25 cellular contexts compared by ENCODE assay signal in the genomic region with DNA sequence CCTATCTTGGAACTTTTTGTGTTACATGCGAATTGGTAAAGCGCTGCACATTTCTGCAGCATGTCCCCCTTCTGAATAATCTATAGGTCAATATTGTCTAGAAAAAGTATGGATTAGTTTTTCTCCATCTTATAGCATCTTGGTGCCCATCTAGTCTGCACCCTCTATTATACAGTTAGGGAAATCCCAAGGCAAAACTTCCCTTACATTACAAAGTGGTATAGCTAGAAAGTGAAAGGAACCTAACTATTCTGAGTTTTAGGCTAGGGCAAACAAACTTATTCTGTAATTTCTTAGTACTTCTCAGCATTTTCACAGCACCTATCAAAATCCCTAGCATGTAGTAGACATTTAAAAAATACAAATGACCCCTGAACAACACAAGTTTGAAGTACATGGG.
"Had no signal": no experiment of that assay in that cellular context is flagged by ENCODE, and none has a peak within 500 bp of the region (broad histone marks: within the 10 kb centered on the region; RNA-seq: fewer than 3 reads in every experiment).

No MANE protein-coding gene starts in this region.

- H3K27me3 ChIP-seq: Peyer's patch, SJSA1 had no signal

- DNase-seq: activated CD4-positive, alpha-beta T cell treated with anti-CD3 and anti-CD28 coated beads, Interleukin-2, amount 10 ng/mL, durations not matched to agents 24 days and 14 days; activated CD4-positive, alpha-beta T cell treated with anti-CD3 and anti-CD28 coated beads, Interleukin-2, amount 50 U/mL, for 48 hours; activated CD8-positive, alpha-beta T cell treated with anti-CD3 and anti-CD28 coated beads, Interleukin-2, amount 10 ng/mL, durations not matched to agents 7 days and 5 days; activated gamma-delta T cell; activated naive CD4-positive, alpha-beta T cell treated with anti-CD3 and anti-CD28 coated beads for 36 hours; activated naive CD8-positive, alpha-beta T cell treated with anti-CD3 and anti-CD28 coated beads, Interleukin-2, amount 50 U/mL, for 24 hours; activated T-cell treated with anti-CD3 and anti-CD28 coated beads, Interleukin-2, amount 50 U/mL, for 24 hours; anterior cingulate cortex; caudate nucleus; cerebellar nuclear complex; MM.1S; MV-4-11; NCI-H1092; NCI-H1436 treated with DMSO at 0.1 percent for 48 hours; NCI-H1694 treated with DMSO at 0.1 percent for 48 hours; NCI-H2029; NCI-H345; NCI-H524 treated with DMSO at 0.1 percent for 48 hours; NK-92 treated with Interleukin-12 subunit alpha and Interleukin-12 subunit beta, amount 100 ng/mL, for 24 hours; PC-3; Peyer's patch; RPMI8226; SHP77 treated with DMSO at 0.1 percent for 48 hours; SK-N-SH had no signal

- H3K36me3 ChIP-seq: Peyer's patch, SJSA1 had no signal

- ATAC-seq: activated CD8-positive, alpha-beta T cell treated with anti-CD3 and anti-CD28 coated beads, Interleukin-2, amount 10 ng/mL, durations not matched to agents 7 days and 5 days; activated naive CD8-positive, alpha-beta T cell treated with anti-CD3 and anti-CD28 coated beads, Interleukin-2, amount 50 U/mL, for 24 hours; PC-3 had no signal

- H3K4me3 ChIP-seq: Peyer's patch, SJSA1 had no signal

- H3K4me1 ChIP-seq: Peyer's patch, SJSA1 had no signal

- H3K4me2 ChIP-seq: SK-N-SH had no signal

- H3K27ac ChIP-seq: Peyer's patch, SJSA1 had no signal

- H3K9ac ChIP-seq: SK-N-SH had no signal

- H3K9me3 ChIP-seq: Peyer's patch, SJSA1, SK-N-SH had no signal
